ENCODE assay signal across 16 cellular contexts in the genomic region with DNA sequence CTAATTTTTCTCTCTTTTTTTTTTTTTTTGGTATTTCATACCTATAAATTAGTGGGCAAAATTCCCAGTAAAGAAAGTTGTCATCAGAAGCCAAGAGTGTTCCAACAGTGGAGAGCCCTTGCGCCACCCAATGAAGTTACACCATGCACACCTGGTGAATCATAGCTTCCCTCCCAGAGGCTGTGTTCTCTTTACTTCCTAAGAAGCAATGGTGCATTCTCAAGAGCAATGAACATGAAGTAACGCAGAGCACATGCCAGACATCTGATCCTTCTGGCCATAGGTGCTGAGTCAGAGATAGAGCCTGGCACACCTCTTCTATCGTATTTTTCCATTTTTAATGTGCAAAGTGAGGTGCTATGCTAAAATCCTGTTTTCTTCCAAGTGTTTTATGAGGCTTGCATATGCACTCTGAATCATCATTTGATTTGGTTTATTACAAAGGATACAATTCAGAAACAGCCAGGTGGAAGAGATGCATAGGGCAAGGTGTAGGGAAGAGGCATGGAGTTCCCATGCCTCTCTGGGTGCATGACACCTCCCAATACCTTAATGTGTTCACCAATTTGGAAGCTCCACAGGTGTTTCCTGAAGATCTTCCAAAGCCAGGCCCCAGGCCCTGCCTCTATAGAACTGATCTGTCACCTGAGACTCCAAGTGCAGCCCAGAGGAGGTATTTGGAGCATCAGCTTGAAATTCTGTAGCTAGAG.
DNase-seq lines count a peak whose midpoint lies in the region; ATAC-seq and TF ChIP-seq lines count a peak whose summit lies in the region.
"Had no signal": no experiment of that assay in that cellular context is flagged by ENCODE, and none has a peak within 500 bp of the region (broad histone marks: within the 10 kb centered on the region; RNA-seq: fewer than 3 reads in every experiment).

No MANE protein-coding gene starts in this region.

- ATAC-seq in omental fat pad (ENCODE audit: low FRiP score) (peak; percentile 89), GM18909 (IDR thresholded peaks at IDR 0.05; ENCODE audit: poor library complexity, unreplicated experiment) (no peak)
- ATAC-seq: stimulated activated memory B cell treated with anti-CD40 and anti-IgM and Interleukin-4, amounts not matched to agents 10 μg/mL and 1 μg/mL and 100 μg/mL, for 72 hours had no signal

- no peaks in the 10 kb centered on the region for H3K9me2 ChIP-seq in PC-9 (ENCODE audit: insufficient read depth)

- intact Hi-C loops in PC-9 (cut with micrococcal nuclease; ENCODE audit: unreplicated experiment) (no loop called here), transverse colon (cut with DNase I; ENCODE audit: low total_unique reads) (no loop called here)

- BruUV-seq in PC-9 (replicated peaks; lab: Mats Ljungman, UMichigan): no TSS peak

- in situ Hi-C loops in transverse colon (cut with MboI; ENCODE audit: low pct_ligation_motif_present in 1 of 4, low pct_unique_long_range_greater_than_20kb in 1 of 4, low sequenced_read_pairs in 3 of 4): no loop called here

- H3K4me1 ChIP-seq in PC-9 (replicated peaks; ENCODE audit: insufficient read depth): peaks cover 11% of the 10 kb centered on the region; the same call in 1 of the 2 replicates
- peaks cover 0 to 2% (median under 1%) of the 10 kb centered on the region in 4 donors for H3K4me1 ChIP-seq in transverse colon
- H3K4me1 ChIP-seq: BLaER1, psoas muscle had no signal

- no peak for TF ChIP-seq POLR2A in transverse colon (IDR thresholded peaks at IDR 0.05)

- no peak overlapping the region for H2AFZ ChIP-seq in PC-9

- CTCF ChIA-PET in PC-9 (lab: Charles Lee): no interaction called here

- H4K20me1 ChIP-seq in PC-9 (ENCODE audit: insufficient read depth): no peaks in the 10 kb centered on the region
- H4K20me1 ChIP-seq: BLaER1 had no signal

- H3K27me3 ChIP-seq in PC-9 (ENCODE audit: insufficient read depth, low read depth) (no peaks in the 10 kb centered on the region), transverse colon (no peaks in the 10 kb centered on the region)
- H3K27me3 ChIP-seq: BLaER1 had no signal

- H3K4me2 ChIP-seq in PC-9: no peak overlapping the region
- H3K4me2 ChIP-seq: BLaER1 had no signal

- POLR2A ChIA-PET in PC-9 (lab: Charles Lee; ENCODE audit: unreplicated experiment): no interaction called here

- H3K79me2 ChIP-seq in PC-9 (ENCODE audit: low read depth): no peaks in the 10 kb centered on the region

- peak overlapping the region; percentile 53 for H3K27ac ChIP-seq in PC-9
- no peak overlapping the region for H3K27ac ChIP-seq in transverse colon
- H3K27ac ChIP-seq: BLaER1, psoas muscle had no signal

- no peak overlapping the region for H3K4me3 ChIP-seq in PC-9
- no peak overlapping the region for H3K4me3 ChIP-seq in epithelial cell of proximal tubule (ENCODE audit: low read depth, low read length)
- H3K4me3 ChIP-seq in transverse colon: no peak overlapping the region
- H3K4me3 ChIP-seq: BLaER1, psoas muscle had no signal

- no peak for TF ChIP-seq CTCF in PC-9 (conservative IDR thresholded peaks at IDR 0.05)
- TF ChIP-seq CTCF in epithelial cell of proximal tubule (conservative IDR thresholded peaks at IDR 0.05; ENCODE audit: low read depth, low read length): no peak
- TF ChIP-seq CTCF in omental fat pad (IDR thresholded peaks at IDR 0.05): no peak
- no peak for TF ChIP-seq CTCF in transverse colon (IDR thresholded peaks at IDR 0.05)

- DNase-seq in HCEC 1CT (peak; percentile 12), PC-9 (peak in 1 of 2 experiments; percentile 88), epithelial cell of proximal tubule (ENCODE audit: low read depth) (peak; percentile 90), omental fat pad (ENCODE audit: low spot score) (no peak), transverse colon (no peak), cerebellar cortex (ENCODE audit: low spot score) (no peak), hepatic stellate cell (ENCODE audit: low spot score) (no peak)
- DNase-seq: activated CD4-positive, alpha-beta memory T cell treated with anti-CD3 and anti-CD28 coated beads, Interleukin-2, amount 10 ng/mL, durations not matched to agents 7 days and 5 days; activated effector memory CD4-positive, alpha-beta T cell treated with anti-CD3 and anti-CD28 coated beads, Interleukin-2, amount 50 U/mL, for 16 hours; KBM-7; NCI-H2081; psoas muscle; T-helper 9 cell had no signal

- H3K9me3 ChIP-seq in PC-9 (ENCODE audit: insufficient read depth, low read depth): no peaks in the 10 kb centered on the region
- H3K9me3 ChIP-seq in transverse colon: no peaks in the 10 kb centered on the region
- H3K9me3 ChIP-seq: BLaER1, psoas muscle had no signal

- H3K36me3 ChIP-seq in PC-9 (ENCODE audit: low read depth) (no peaks in the 10 kb centered on the region), transverse colon (no peaks in the 10 kb centered on the region)
- H3K36me3 ChIP-seq: BLaER1 had no signal

- WGBS in transverse colon (ENCODE audit: low coverage in 1 of 2), 2 donors: 78 to 85% methylated on average over 1 to 3 of the region's 3 CpGs

- no peak for TF ChIP-seq EP300 in transverse colon (IDR thresholded peaks at IDR 0.05; ENCODE audit: low read depth)

- peaks cover 11% of the 10 kb centered on the region; the same call in 1 of the 2 replicates for H3F3A ChIP-seq in PC-9 (ENCODE audit: insufficient read depth, low read depth)

Comparison
In these comparisons a context has a peak if more than half of its experiments do, and no peak if none do; other contexts are left out.
1. DNase-seq: peak in HCEC 1CT (single experiment) and epithelial cell of proximal tubule (single experiment); none in omental fat pad (single experiment), transverse colon (single experiment), cerebellar cortex (single experiment) and hepatic stellate cell (single experiment).